13 cellular contexts compared by ENCODE assay signal in genomic region chrX:15310117-15310516, GRCh38. TPM values are rescaled to one million over a fixed set of nuclear protein-coding genes. Genes with fewer than 3 reads are reported as not detected.
DNase-seq lines count a peak whose midpoint lies in the region; ATAC-seq and TF ChIP-seq lines count a peak whose summit lies in the region.
"Had no signal": no experiment of that assay in that cellular context is flagged by ENCODE, and none has a peak within 500 bp of the region (broad histone marks: within the 10 kb centered on the region; RNA-seq: fewer than 3 reads in every experiment).

No MANE protein-coding gene starts in this region.

- H3K27ac Mint-ChIP-seq in mesothelial cell of epicardium: no peak overlapping the region

- H3K27me3 ChIP-seq in heart right ventricle (peaks cover 0 to 18% (median 0%) of the 10 kb centered on the region in 7 donors), testis (no peaks in the 10 kb centered on the region)

- POLR2A ChIA-PET in HEK293T (lab: Yijun Ruan, JAX): no interaction called here

- TF ChIP-seq POLR2A in testis (IDR thresholded peaks at IDR 0.05): no peak

- H3K36me3 ChIP-seq in heart right ventricle (no peaks in the 10 kb centered on the region), testis (ENCODE audit: low read depth, missing control alignments) (no peaks in the 10 kb centered on the region)
- H3K36me3 ChIP-seq: colonic mucosa, tibial nerve had no signal

- H3K36me3 Mint-ChIP-seq in mesothelial cell of epicardium: no peaks in the 10 kb centered on the region

- ATAC-seq in heart right ventricle: peak; percentile 49 to 88 (median 79)
- ATAC-seq in GM21381 (IDR thresholded peaks at IDR 0.05; ENCODE audit: unreplicated experiment): no peak

- peaks cover 6% of the 10 kb centered on the region for H3K9me3 Mint-ChIP-seq in mesothelial cell of epicardium

- intact Hi-C loops in heart right ventricle (cut with DNase I): no loop called here
- intact Hi-C loops in testis (cut with DNase I; ENCODE audit: low total_unique reads): no loop called here

- TF ChIP-seq CTCF in heart right ventricle (IDR thresholded peaks at IDR 0.05): no peak
- no peak for TF ChIP-seq CTCF in testis (IDR thresholded peaks at IDR 0.05)
- TF ChIP-seq CTCF in mesothelial cell of epicardium (IDR thresholded peaks at IDR 0.05; ENCODE audit: unreplicated experiment): no peak

- H3K4me1 ChIP-seq in heart right ventricle (peaks cover 0 to 29% (median 5%) of the 10 kb centered on the region in 9 donors), testis (no peaks in the 10 kb centered on the region)
- H3K4me1 ChIP-seq: colonic mucosa, tibial nerve had no signal

- CTCF ChIA-PET in HEK293T (lab: Yijun Ruan, JAX): no interaction called here

- H3K27ac ChIP-seq in heart right ventricle (peak overlapping the region; percentile 27 to 86 (median 76)), testis (peak overlapping the region; percentile 30 to 39)
- H3K27ac ChIP-seq: colonic mucosa had no signal

- no peaks in the 10 kb centered on the region for H3K4me1 Mint-ChIP-seq in mesothelial cell of epicardium

- H3K4me3 ChIP-seq in heart right ventricle (peak overlapping the region in 4 of 10 donors; percentile 2 to 54 (median 44)), testis (no peak overlapping the region)
- H3K4me3 ChIP-seq: colonic mucosa, tibial nerve had no signal

- H3K4me3 Mint-ChIP-seq in mesothelial cell of epicardium: no peak overlapping the region

- H3K27me3 Mint-ChIP-seq in mesothelial cell of epicardium (ENCODE audit: low read depth): no peaks in the 10 kb centered on the region

- WGBS in heart right ventricle, 2 donors: 1 to 2% methylated on average over 3 of the region's 3 CpGs
- WGBS in testis, 2 donors: 14 to 21% methylated on average over 3 of the region's 3 CpGs

- H3K9me3 ChIP-seq in heart right ventricle: no peaks in the 10 kb centered on the region
- H3K9me3 ChIP-seq in testis: no peaks in the 10 kb centered on the region
- H3K9me3 ChIP-seq: colonic mucosa, tibial nerve had no signal

- peak; percentile 12 for DNase-seq in SHP77 treated with DMSO at 0.1 percent for 48 hours (lab: John Stamatoyannopoulos, UW)
- DNase-seq in SHP77 (lab: John Stamatoyannopoulos, UW): no peak
- peak; percentile 24 for DNase-seq in RPMI7951 (ENCODE audit: low read depth)
- peak in 1 of 2 donors; percentile 84 for DNase-seq in heart right ventricle
- peak; percentile 57 for DNase-seq in testis
- DNase-seq in HEK293T (ENCODE audit: extremely low spot score): no peak
- no peak for DNase-seq in mesothelial cell of epicardium (ENCODE audit: low spot score in 2 of 2, unreplicated experiment in 2 of 2)
- DNase-seq: colonic mucosa, islet precursor cell had no signal

TF ChIP-seq in HEK293T, 16 proteins besides CTCF, POLR2A, EP300 and RAD21:
- TF ChIP-seq ARNT (IDR thresholded peaks at IDR 0.05) (no peak), HDGF (IDR thresholded peaks at IDR 0.05; ENCODE audit: borderline replicate concordance) (no peak), SP1 (IDR thresholded peaks at IDR 0.05) (no peak), BHLHE40 (IDR thresholded peaks at IDR 0.05; ENCODE audit: borderline replicate concordance) (no peak), LEF1 (IDR thresholded peaks at IDR 0.05; ENCODE audit: borderline replicate concordance) (no peak), PKNOX1 (IDR thresholded peaks at IDR 0.05) (no peak), CTBP1 (IDR thresholded peaks at IDR 0.05; ENCODE audit: borderline replicate concordance) (no peak), FOXK2 (IDR thresholded peaks at IDR 0.05) (no peak), FOXM1 (IDR thresholded peaks at IDR 0.05; ENCODE audit: borderline replicate concordance) (no peak), NFRKB (IDR thresholded peaks at IDR 0.05) (no peak), SUZ12 (IDR thresholded peaks at IDR 0.05) (no peak), TARDBP (IDR thresholded peaks at IDR 0.05) (no peak), FOXA1 (IDR thresholded peaks at IDR 0.05) (no peak), L3MBTL2 (conservative IDR thresholded peaks at IDR 0.05) (no peak), ZNF384 (IDR thresholded peaks at IDR 0.05) (no peak), ELF4 (IDR thresholded peaks at IDR 0.05) (no peak)

RNA-seq across cellular contexts. Expression of gene ASB11, which starts 5.3 kb away (rescaled TPM):
- total RNA-seq in RPMI7951 (2014; rRNA removed; shearing (Covaris generic)): not detected in 2 replicates
- 100 to 1,000 TPM in 7 of 10 donors, 10 to 100 TPM in 3; 64.9 to 149 (median 101) TPM for total RNA-seq in heart right ventricle
- 10 to 100 TPM in 1 of 2 donors, 1 to 10 TPM in 1; 4.3 to 18.1 TPM for polyA plus RNA-seq in heart right ventricle
- total RNA-seq in testis: not detected
- polyA plus RNA-seq in testis (ENCODE audit: insufficient read depth, low read depth, low replicate concordance): not detected
- total RNA-seq in mesothelial cell of epicardium: not detected in 3 replicates
- total RNA-seq: HT1080, tibial nerve had no signal
- polyA plus RNA-seq: AG04450 had no signal

RNA-seq across cellular contexts. Expression of gene PIGA, which starts 25.2 kb away (rescaled TPM):
- 20.7 and 23.1 TPM in 2 replicates for total RNA-seq in RPMI7951 (2014; rRNA removed; shearing (Covaris generic))
- total RNA-seq in heart right ventricle: 1 to 10 TPM; 3.1 to 7.3 (median 4.7) TPM
- polyA plus RNA-seq in heart right ventricle: 1 to 10 TPM; 5.9 to 6.9 TPM
- 10 to 100 TPM; 13.0 to 17.0 TPM for total RNA-seq in testis
- polyA plus RNA-seq in testis (ENCODE audit: insufficient read depth, low read depth, low replicate concordance): 8.1 TPM
- 14.4 to 16.6 TPM (median 14.8 TPM) in 3 replicates for total RNA-seq in mesothelial cell of epicardium

RNA-seq across cellular contexts. Expression of gene ASB9, which starts 40.2 kb away (rescaled TPM):
- 12.3 and 17.5 TPM in 2 replicates for total RNA-seq in RPMI7951 (2014; rRNA removed; shearing (Covaris generic))
- total RNA-seq in heart right ventricle (1 to 10 TPM in 2 of 10 donors, under 1 TPM in 8; 0.39 to 1.5 (median 0.86) TPM), testis (10 to 100 TPM; 83.0 to 88.8 TPM), mesothelial cell of epicardium (1.3 to 2.1 TPM (median 1.3 TPM) in 3 replicates)
- polyA plus RNA-seq in heart right ventricle (1 to 10 TPM in 1 of 2 donors, under 1 TPM in 1; 0.59 to 1.6 TPM), testis (ENCODE audit: insufficient read depth, low read depth, low replicate concordance) (63.9 TPM)

Comparison
In these comparisons a context has a peak if more than half of its experiments do, and no peak if none do; other contexts are left out.
1. DNase-seq: peak in SHP77 treated with DMSO at 0.1 percent for 48 hours (single experiment), RPMI7951 (single experiment) and testis (single experiment); none in SHP77 (0 of 2), HEK293T (single experiment) and mesothelial cell of epicardium (0 of 2).
2. RNA of gene ASB11, which starts 5.3 kb away (total RNA-seq): 64.9 to 149 TPM in heart right ventricle; not detected in RPMI7951, not detected in testis and not detected in mesothelial cell of epicardium; every median in the first group is over 10 times any median in the second.